ENCODE assay signal across 23 cellular contexts in the genomic region with DNA sequence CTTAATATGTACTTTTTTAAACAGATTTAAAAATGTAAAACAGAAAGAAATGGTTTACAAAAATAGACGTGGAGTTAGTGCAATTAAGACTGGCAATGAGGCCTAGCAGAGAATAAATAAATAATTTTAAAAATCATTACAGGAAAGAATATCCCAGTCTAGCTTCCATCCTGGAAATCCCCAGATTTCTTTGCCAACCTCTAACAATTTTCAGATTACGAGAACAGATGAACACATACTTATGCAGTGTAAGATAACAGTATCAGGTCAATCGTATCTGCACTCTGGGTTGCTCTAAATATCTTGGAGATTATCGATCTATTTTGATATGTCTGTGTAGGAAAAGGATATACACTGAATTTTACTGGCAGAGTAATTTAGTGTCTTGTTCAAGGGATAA.
DNase-seq lines count a peak whose midpoint lies in the region; ATAC-seq, FAIRE-seq and TF ChIP-seq lines count a peak whose summit lies in the region.
"Had no signal": no experiment of that assay in that cellular context is flagged by ENCODE, and none has a peak within 500 bp of the region (broad histone marks: within the 10 kb centered on the region; RNA-seq: fewer than 3 reads in every experiment).

No MANE protein-coding gene starts in this region.

- TF ChIP-seq CTCF in A549 (IDR thresholded peaks at IDR 0.05): no peak
- no peak for TF ChIP-seq CTCF in endothelial cell of umbilical vein (IDR thresholded peaks at IDR 0.05; ENCODE audit: extremely low read depth in 1 of 2, insufficient read depth in 1 of 2, low read depth in 1 of 2, low read length in 2 of 2)
- no peak for TF ChIP-seq CTCF in smooth muscle cell (IDR thresholded peaks at IDR 0.05; ENCODE audit: borderline replicate concordance, insufficient read depth, poor library complexity, severe bottlenecking)
- TF ChIP-seq CTCF in osteocyte (IDR thresholded peaks at IDR 0.05): no peak
- TF ChIP-seq CTCF in GM10248 (IDR thresholded peaks at IDR 0.05; ENCODE audit: control extremely low read depth, extremely low read depth, low read depth, missing control alignments): no peak

- CTCF ChIA-PET in A549 (lab: Yijun Ruan, JAX) (no interaction called here), endothelial cell of umbilical vein (lab: Charles Lee) (no interaction called here), GM10248 (lab: Yijun Ruan, JAX) (no interaction called here)

- H3K9ac ChIP-seq in endothelial cell of umbilical vein (replicated peaks; ENCODE audit: extremely low read depth, insufficient read depth, low read length) (no peak overlapping the region), smooth muscle cell (ENCODE audit: low read depth) (no peak overlapping the region)
- H3K9ac ChIP-seq: BLaER1, KMS-11 had no signal

- no peaks in the 10 kb centered on the region for H3K36me3 ChIP-seq in endothelial cell of umbilical vein (ENCODE audit: control insufficient read depth in 2 of 2, extremely low read depth in 1 of 2, insufficient read depth in 2 of 2, low read length in 2 of 2)
- H3K36me3 ChIP-seq in smooth muscle cell (ENCODE audit: low read depth): no peaks in the 10 kb centered on the region
- H3K36me3 ChIP-seq: BLaER1 had no signal

- FAIRE-seq in A549 (lab: Jason Lieb, UNC) (peak; percentile 32), endothelial cell of umbilical vein (lab: Jason Lieb, UNC) (no peak), islet of Langerhans (lab: Jason Lieb, UNC) (peak; percentile 9)
- FAIRE-seq: H1 had no signal

- BruUV-seq in endothelial cell of umbilical vein (replicated peaks; lab: Mats Ljungman, UMichigan): no TSS peak

- H3K9me3 ChIP-seq in A549 (peaks cover 6% of the 10 kb centered on the region; the same call in 1 of the 3 replicates), endothelial cell of umbilical vein (replicated peaks; ENCODE audit: control insufficient read depth, insufficient read depth, low read length) (no peaks in the 10 kb centered on the region), smooth muscle cell (replicated peaks; ENCODE audit: low read depth) (no peaks in the 10 kb centered on the region)
- H3K9me3 ChIP-seq: BLaER1 had no signal

- dilution Hi-C loops in endothelial cell of umbilical vein (cut with MboI; ENCODE audit: extremely low pct_ligation_motif_present, low sequenced_read_pairs): no loop called here

- H3K4me2 ChIP-seq in A549 (no peak overlapping the region), endothelial cell of umbilical vein (ENCODE audit: insufficient read depth, low read length) (no peak overlapping the region), smooth muscle cell (no peak overlapping the region)
- H3K4me2 ChIP-seq: BLaER1, KMS-11 had no signal

- H3F3A ChIP-seq in smooth muscle cell (ENCODE audit: low read depth): no peaks in the 10 kb centered on the region

- no peaks in the 10 kb centered on the region for H3K27me3 Mint-ChIP-seq in osteocyte (ENCODE audit: unreplicated experiment)
- H3K27me3 Mint-ChIP-seq: CD4-positive, CD25-positive, alpha-beta regulatory T cell; IgD-negative memory B cell had no signal

- DNase-seq in A549 (ENCODE audit: low read depth in 1 of 2, low spot score in 1 of 2) (no peak), RPMI7951 (ENCODE audit: low read depth) (peak; percentile 0), endothelial cell of umbilical vein (ENCODE audit: low read depth, low spot score) (peak; percentile 19), smooth muscle cell (lab: John Stamatoyannopoulos, UW; ENCODE audit: unreplicated experiment) (no peak), osteocyte (ENCODE audit: extremely low spot score, unreplicated experiment) (no peak), GM10248 (ENCODE audit: extremely low spot score) (no peak)
- DNase-seq in activated naive CD4-positive, alpha-beta T cell treated with Interleukin-2 at 50 U/mL for 16 hours: no peak
- DNase-seq: 8988T; CD4-positive, CD25-positive, alpha-beta regulatory T cell; DMS153; HCEC 1CT; MM.1S; NCI-H1694; NCI-H2081; NCI-H2227 treated with DMSO at 0.1 percent for 48 hours; NCI-H510A; SHP77 had no signal

- intact Hi-C loops in endothelial cell of umbilical vein (cut with micrococcal nuclease): no loop called here

- TF ChIP-seq EP300 in A549 (IDR thresholded peaks at IDR 0.05): no peak

- H3K27me3 ChIP-seq in endothelial cell of umbilical vein (ENCODE audit: control insufficient read depth in 2 of 2, insufficient read depth in 2 of 2, low read length in 2 of 2): no peaks in the 10 kb centered on the region
- H3K27me3 ChIP-seq in smooth muscle cell (ENCODE audit: low read depth): no peaks in the 10 kb centered on the region
- H3K27me3 ChIP-seq: BLaER1 had no signal

- 71% methylated on average over 4 of the region's 4 CpGs for WGBS in A549 (ENCODE audit: missing lambda C conversion rate)
- WGBS in smooth muscle cell (ENCODE audit: low lambda C conversion rate): 78% methylated on average over 4 of the region's 4 CpGs

- H3K4me3 ChIP-seq in A549 (no peak overlapping the region), endothelial cell of umbilical vein (replicated peaks in 1 of 3; ENCODE audit: insufficient read depth in 1 of 3, low read depth in 1 of 3, low read length in 3 of 3) (no peak overlapping the region), smooth muscle cell (no peak overlapping the region)
- H3K4me3 ChIP-seq: BLaER1 had no signal

- peaks cover 12% of the 10 kb centered on the region for H3K4me1 Mint-ChIP-seq in osteocyte (ENCODE audit: unreplicated experiment)
- H3K4me1 Mint-ChIP-seq: CD4-positive, CD25-positive, alpha-beta regulatory T cell; IgD-negative memory B cell had no signal

- H3K9me3 Mint-ChIP-seq in osteocyte (ENCODE audit: unreplicated experiment): no peaks in the 10 kb centered on the region

- no peak for TF ChIP-seq RAD21 in A549 (conservative IDR thresholded peaks at IDR 0.05 in 1 of 2, IDR thresholded peaks at IDR 0.05 in 1 of 2)

- no peak for ATAC-seq in A549

- H3K27ac Mint-ChIP-seq in osteocyte (ENCODE audit: unreplicated experiment): no peak overlapping the region
- H3K27ac Mint-ChIP-seq: CD4-positive, CD25-positive, alpha-beta regulatory T cell; IgD-negative memory B cell had no signal

- no peaks in the 10 kb centered on the region for H3K36me3 Mint-ChIP-seq in osteocyte (ENCODE audit: unreplicated experiment)
- H3K36me3 Mint-ChIP-seq: CD4-positive, CD25-positive, alpha-beta regulatory T cell; IgD-negative memory B cell had no signal

- H3K4me1 ChIP-seq in A549: no peaks in the 10 kb centered on the region
- H3K4me1 ChIP-seq in endothelial cell of umbilical vein (ENCODE audit: control insufficient read depth, extremely low read depth, insufficient read depth, low read length): no peaks in the 10 kb centered on the region
- peaks cover 3% of the 10 kb centered on the region for H3K4me1 ChIP-seq in smooth muscle cell (ENCODE audit: low read depth)
- H3K4me1 ChIP-seq: BLaER1 had no signal

- POLR2A ChIA-PET in A549 (lab: Yijun Ruan, JAX): no interaction called here
- POLR2A ChIA-PET in endothelial cell of umbilical vein (lab: Charles Lee): no interaction called here
- POLR2A ChIA-PET in GM10248 (lab: Yijun Ruan, JAX): no interaction called here

- H4K20me1 ChIP-seq in endothelial cell of umbilical vein (replicated peaks; ENCODE audit: control insufficient read depth, extremely low read depth, insufficient read depth, low read length) (no peaks in the 10 kb centered on the region), smooth muscle cell (ENCODE audit: low read depth) (no peaks in the 10 kb centered on the region)
- H4K20me1 ChIP-seq: BLaER1 had no signal

- TF ChIP-seq POLR2A in A549 (IDR thresholded peaks at IDR 0.05; ENCODE audit: low read length) (no peak), endothelial cell of umbilical vein (IDR thresholded peaks at IDR 0.05; ENCODE audit: low read depth, low read length) (no peak)

- H3K79me2 ChIP-seq in endothelial cell of umbilical vein (ENCODE audit: control insufficient read depth, insufficient read depth, low read length) (no peaks in the 10 kb centered on the region), smooth muscle cell (ENCODE audit: low read depth) (no peaks in the 10 kb centered on the region)

- no peaks in the 10 kb centered on the region for H3K9me1 ChIP-seq in endothelial cell of umbilical vein (replicated peaks; ENCODE audit: control insufficient read depth, extremely low read depth, insufficient read depth, low read length)

- no peak overlapping the region for H2AFZ ChIP-seq in endothelial cell of umbilical vein (ENCODE audit: low read depth, low read length)
- no peak overlapping the region for H2AFZ ChIP-seq in smooth muscle cell (ENCODE audit: low read depth)

- H3K4me3 Mint-ChIP-seq in osteocyte (ENCODE audit: unreplicated experiment): no peak overlapping the region
- H3K4me3 Mint-ChIP-seq: CD4-positive, CD25-positive, alpha-beta regulatory T cell; IgD-negative memory B cell had no signal

- H3K27ac ChIP-seq in A549 (0 out of 6 replicates have a peak overlapping the region, but pooled peaks of 1 of the 2 experiments have one; percentile 6), endothelial cell of umbilical vein (ENCODE audit: insufficient read depth, low read depth, low read length) (no peak overlapping the region), smooth muscle cell (ENCODE audit: low read depth) (no peak overlapping the region)
- H3K27ac ChIP-seq: BLaER1, KMS-11, RWPE1 had no signal

TF ChIP-seq in A549, 52 proteins besides CTCF, POLR2A, EP300 and RAD21:
- TF ChIP-seq RCOR1 (IDR thresholded peaks at IDR 0.05; ENCODE audit: low read depth, low read length) (no peak), RARB (CRISPR knock-in tag; IDR thresholded peaks at IDR 0.05) (no peak), TFCP2L1 (CRISPR knock-in tag; IDR thresholded peaks at IDR 0.05) (no peak), FOSL2 (IDR thresholded peaks at IDR 0.05) (no peak), FOSL2 (CRISPR knock-in tag; IDR thresholded peaks at IDR 0.05) (no peak), EHF (CRISPR knock-in tag; IDR thresholded peaks at IDR 0.05) (no peak), MAX (IDR thresholded peaks at IDR 0.05) (no peak), ESRRA (IDR thresholded peaks at IDR 0.05; ENCODE audit: borderline replicate concordance, low read length) (no peak)
TF ChIP-seq in A549: peak in this region for 0.

TF ChIP-seq in endothelial cell of umbilical vein, 7 proteins besides CTCF, POLR2A, EP300 and RAD21:
- TF ChIP-seq FOS (IDR thresholded peaks at IDR 0.05; ENCODE audit: borderline replicate concordance, insufficient read depth, low read length) (no peak), GATA2 (IDR thresholded peaks at IDR 0.05; ENCODE audit: insufficient read depth, insufficient read length, low read depth, low read length) (no peak), POLR2AphosphoS5 (IDR thresholded peaks at IDR 0.05; ENCODE audit: insufficient read depth, low read depth, low read length) (no peak), MAX (IDR thresholded peaks at IDR 0.05; ENCODE audit: insufficient read depth, insufficient read length) (no peak), MYC (IDR thresholded peaks at IDR 0.05; ENCODE audit: low read depth, low read length) (no peak), EZH2 (IDR thresholded peaks at IDR 0.05; ENCODE audit: borderline replicate concordance, low read depth, low read length, severe bottlenecking) (no peak), JUN (IDR thresholded peaks at IDR 0.05; ENCODE audit: borderline replicate concordance, insufficient read depth, insufficient read length, low read depth) (no peak)

Comparison
In these comparisons a context has a peak if more than half of its experiments do, and no peak if none do; other contexts are left out.
1. DNase-seq: peak in RPMI7951 (single experiment) and endothelial cell of umbilical vein (single experiment); none in A549 (0 of 2), smooth muscle cell (single experiment), osteocyte (single experiment), activated naive CD4-positive, alpha-beta T cell treated with Interleukin-2 at 50 U/mL for 16 hours (single experiment) and GM10248 (single experiment).